In genomic region chr6:164640946-164641345, GRCh38 we compare ENCODE assay signal across 1 cellular context.
TF ChIP-seq lines count a peak whose summit lies in the region.

No MANE protein-coding gene starts in this region.

TF ChIP-seq in WTC11, 78 proteins besides CTCF, POLR2A, EP300 and RAD21 (continued from another document):
- TF ChIP-seq PREB (CRISPR knock-in tag; IDR thresholded peaks at IDR 0.05; ENCODE audit: borderline replicate concordance) (no peak), NFE2L1 (CRISPR knock-in tag; IDR thresholded peaks at IDR 0.05) (no peak)
TF ChIP-seq in WTC11: peak in this region for 0.
